ENCODE assay signal across 8 cellular contexts in genomic region chr11:8351223-8351622, GRCh38.
"Had no signal": no experiment of that assay in that cellular context is flagged by ENCODE, and none has a peak within 500 bp of the region (broad histone marks: within the 10 kb centered on the region; RNA-seq: fewer than 3 reads in every experiment).

No MANE protein-coding gene starts in this region.

- FAIRE-seq: H1, H54, HTR-8/SVneo, K562 had no signal

- H3K4me2 ChIP-seq: GM23338 had no signal

- H3K4me3 Mint-ChIP-seq: GM23338, H9 had no signal

- H3K9me3 Mint-ChIP-seq: GM23338 had no signal

- ATAC-seq: GM23338, K562 had no signal

- DNase-seq: H9, HCEC 1CT, IMR-90 had no signal

- H3K27ac Mint-ChIP-seq: GM23338, H9 had no signal

- H3K4me3 ChIP-seq: GM23338, K562 had no signal

- H2AFZ ChIP-seq: GM23338 had no signal
